In genomic region chr17:73901661-73902415, GRCh38 we compare ENCODE assay signal across 8 cellular contexts.
DNase-seq lines count a peak whose midpoint lies in the region; ATAC-seq and TF ChIP-seq lines count a peak whose summit lies in the region.

No MANE protein-coding gene starts in this region.

- TF ChIP-seq CTCF in PC-9 (conservative IDR thresholded peaks at IDR 0.05) (no peak), GM10266 (IDR thresholded peaks at IDR 0.05; ENCODE audit: control insufficient read depth, insufficient read depth, low read depth, missing control alignments) (no peak)

- H3K4me3 ChIP-seq in iPS DF 6.9 (ENCODE audit: low read length) (peak overlapping the region; percentile 28; the same call in 1 of the 2 replicates), PC-9 (no peak overlapping the region)

- H3K4me3 Mint-ChIP-seq in activated T-cell treated with anti-CD3 and anti-CD28 coated beads, Interleukin-2, amount 50 U/mL, for 72 hours = peak overlapping the region; percentile 75 to 76

- H3K79me2 ChIP-seq in PC-9 (ENCODE audit: low read depth) = no peaks in the 10 kb centered on the region

- H3K9me3 ChIP-seq in iPS DF 6.9 (ENCODE audit: control insufficient read depth, insufficient read depth, low read length) (no peaks in the 10 kb centered on the region), PC-9 (ENCODE audit: insufficient read depth, low read depth) (no peaks in the 10 kb centered on the region)

- peak; percentile 71 for ATAC-seq in Right ventricle myocardium inferior
- peak; percentile 15 to 59 for ATAC-seq in activated T-cell treated with anti-CD3 and anti-CD28 coated beads, Interleukin-2, amount 50 U/mL, for 72 hours (replicated peaks in 1 of 2)

- H3K36me3 Mint-ChIP-seq in activated T-cell treated with anti-CD3 and anti-CD28 coated beads, Interleukin-2, amount 50 U/mL, for 72 hours (ENCODE audit: insufficient read depth in 2 of 2) = no peaks in the 10 kb centered on the region

- peaks cover 13% of the 10 kb centered on the region for H3K4me1 Mint-ChIP-seq in activated T-cell treated with anti-CD3 and anti-CD28 coated beads, Interleukin-2, amount 50 U/mL, for 72 hours (ENCODE audit: low read depth)

- DNase-seq in Right ventricle myocardium inferior (ENCODE audit: missing footprints) (no peak), cardiac septum (ENCODE audit: low spot score) (no peak), iPS DF 6.9 (ENCODE audit: low read depth, low spot score) (no peak), PC-9 (no peak), GM10266 (ENCODE audit: extremely low spot score) (no peak)
- peak; percentile 7 to 12 for DNase-seq in activated T-cell treated with anti-CD3 and anti-CD28 coated beads, Interleukin-2, amount 50 U/mL, for 72 hours
- DNase-seq in stimulated activated CD4-positive, alpha-beta T cell treated with anti-CD3 and anti-CD28 coated beads, Interleukin-1b, Interleukin-23, amount 100 ng/mL, for 24 hours (ENCODE audit: low read depth in 4 of 4, low spot score in 1 of 4) = peak in 3 of 4 experiments; percentile 7 to 22 (median 16)
- no peak for DNase-seq in effector CD4-positive, alpha-beta T cell

- no peaks in the 10 kb centered on the region for H3F3A ChIP-seq in PC-9 (ENCODE audit: insufficient read depth, low read depth)

- H3K27me3 Mint-ChIP-seq in activated T-cell treated with anti-CD3 and anti-CD28 coated beads, Interleukin-2, amount 50 U/mL, for 72 hours (ENCODE audit: low read depth) = peaks cover 45% of the 10 kb centered on the region

- POLR2A ChIA-PET in PC-9 (lab: Charles Lee; ENCODE audit: unreplicated experiment) = no interaction called here

- H3K4me1 ChIP-seq in iPS DF 6.9 (ENCODE audit: control insufficient read depth, insufficient read depth, low read length) (no peaks in the 10 kb centered on the region), PC-9 (replicated peaks; ENCODE audit: insufficient read depth) (no peaks in the 10 kb centered on the region)

- H3K27me3 ChIP-seq in iPS DF 6.9 (ENCODE audit: control insufficient read depth, insufficient read depth, low read length) = peaks cover 47% of the 10 kb centered on the region
- H3K27me3 ChIP-seq in PC-9 (ENCODE audit: insufficient read depth, low read depth) = peaks cover 83% of the 10 kb centered on the region

- CTCF ChIA-PET in PC-9 (lab: Charles Lee) = interaction anchor here (0.5 kb wide), 1 partner anchor 411 kb away, joined by 4 read pairs; no protein-coding TSS in a partner anchor

- no peak overlapping the region for H3K4me2 ChIP-seq in PC-9

- H3K9me2 ChIP-seq in PC-9 (ENCODE audit: insufficient read depth) = no peaks in the 10 kb centered on the region

- no peak overlapping the region for H3K27ac Mint-ChIP-seq in activated T-cell treated with anti-CD3 and anti-CD28 coated beads, Interleukin-2, amount 50 U/mL, for 72 hours

- WGBS in iPS DF 6.9 (ENCODE audit: insufficient coverage, insufficient read length) = no CpG with 5 or more reads among the region's 49 CpGs

- H4K20me1 ChIP-seq in PC-9 (ENCODE audit: insufficient read depth) = no peaks in the 10 kb centered on the region

- no peaks in the 10 kb centered on the region for H3K9me3 Mint-ChIP-seq in activated T-cell treated with anti-CD3 and anti-CD28 coated beads, Interleukin-2, amount 50 U/mL, for 72 hours

- H3K27ac ChIP-seq in iPS DF 6.9 (ENCODE audit: low read length) (no peak overlapping the region), PC-9 (no peak overlapping the region)

- no TSS peak for BruUV-seq in PC-9 (replicated peaks; lab: Mats Ljungman, UMichigan)

- H2AFZ ChIP-seq in PC-9 = no peak overlapping the region

- intact Hi-C loops in Right ventricle myocardium inferior (cut with DNase I) (no loop called here), cardiac septum (cut with DNase I) (no loop called here), PC-9 (cut with micrococcal nuclease; ENCODE audit: unreplicated experiment) (no loop called here)

- H3K36me3 ChIP-seq in iPS DF 6.9 (ENCODE audit: control insufficient read depth, insufficient read depth, low read length) = no peaks in the 10 kb centered on the region
- no peaks in the 10 kb centered on the region for H3K36me3 ChIP-seq in PC-9 (ENCODE audit: low read depth)

Comparison
In these comparisons a context has a peak if more than half of its experiments do, and no peak if none do; other contexts are left out.
1. DNase-seq: peak in activated T-cell treated with anti-CD3 and anti-CD28 coated beads, Interleukin-2, amount 50 U/mL, for 72 hours (2 of 2) and stimulated activated CD4-positive, alpha-beta T cell treated with anti-CD3 and anti-CD28 coated beads, Interleukin-1b, Interleukin-23, amount 100 ng/mL, for 24 hours (3 of 4); none in Right ventricle myocardium inferior (single experiment), cardiac septum (single experiment), iPS DF 6.9 (single experiment), PC-9 (0 of 2), effector CD4-positive, alpha-beta T cell (single experiment) and GM10266 (single experiment).